ENCODE assay signal across 9 cellular contexts in genomic region chr2:227817940-227818568, GRCh38. TPM values are rescaled to one million over a fixed set of nuclear protein-coding genes. Genes with fewer than 3 reads are reported as not detected.
DNase-seq lines count a peak whose midpoint lies in the region; ATAC-seq and TF ChIP-seq lines count a peak whose summit lies in the region.
"Had no signal": no experiment of that assay in that cellular context is flagged by ENCODE, and none has a peak within 500 bp of the region (broad histone marks: within the 10 kb centered on the region; RNA-seq: fewer than 3 reads in every experiment).

No MANE protein-coding gene starts in this region.

- peak; percentile 94 for DNase-seq in Calu3
- DNase-seq in UCSD-AML1 (lab: John Stamatoyannopoulos, UW; ENCODE audit: unreplicated experiment): peak; percentile 22
- DNase-seq in brain pericyte (ENCODE audit: low read depth, low spot score): peak; percentile 89
- peak; percentile 100 for DNase-seq in kidney epithelial cell (ENCODE audit: low read depth)
- DNase-seq in stimulated activated CD4-positive, alpha-beta T cell treated with anti-CD3 and anti-CD28 coated beads, Interleukin-2, amount 100 ng/mL, for 48 hours: peak; percentile 74
- DNase-seq in nephron progenitor cell: no peak
- DNase-seq in NCI-H2196 treated with DMSO at 0.1 percent for 48 hours (lab: John Stamatoyannopoulos, UW; ENCODE audit: unreplicated experiment): no peak

- peaks cover 61% of the 10 kb centered on the region for H3K4me1 Mint-ChIP-seq in Calu3 (ENCODE audit: low read depth, unreplicated experiment)
- no peaks in the 10 kb centered on the region for H3K4me1 Mint-ChIP-seq in nephron progenitor cell

- ATAC-seq in HG03565 (IDR thresholded peaks at IDR 0.05; ENCODE audit: unreplicated experiment): peak; percentile 55

- no peaks in the 10 kb centered on the region for H3K36me3 ChIP-seq in kidney epithelial cell (ENCODE audit: control insufficient read depth, insufficient read depth, low read length)

- H3K36me3 Mint-ChIP-seq in Calu3 (ENCODE audit: insufficient read depth, unreplicated experiment) (peaks cover 73% of the 10 kb centered on the region), nephron progenitor cell (ENCODE audit: low read depth) (no peaks in the 10 kb centered on the region)

- peak overlapping the region; percentile 98 for H3K27ac Mint-ChIP-seq in Calu3 (ENCODE audit: unreplicated experiment)
- no peak overlapping the region for H3K27ac Mint-ChIP-seq in nephron progenitor cell

- CTCF ChIA-PET in Calu3 (lab: Charles Lee): interaction anchor here (1.0 to 1.9 kb wide), 7 partner anchors 22 to 56 kb away, joined by 3 to 21 read pairs (median 7); no protein-coding TSS in a partner anchor

- TF ChIP-seq CTCF in Calu3 (IDR thresholded peaks at IDR 0.05; ENCODE audit: unreplicated experiment) (no peak), kidney epithelial cell (IDR thresholded peaks at IDR 0.05; ENCODE audit: insufficient read depth, low read length, poor library complexity, severe bottlenecking) (no peak), nephron progenitor cell (IDR thresholded peaks at IDR 0.05) (no peak)

- peaks cover 5% of the 10 kb centered on the region for H3K9me3 Mint-ChIP-seq in Calu3 (ENCODE audit: low read depth, unreplicated experiment)
- no peaks in the 10 kb centered on the region for H3K9me3 Mint-ChIP-seq in nephron progenitor cell

- H3K4me3 ChIP-seq in kidney epithelial cell (ENCODE audit: low read depth, low read length): no peak overlapping the region
- H3K4me3 ChIP-seq: skin epidermis had no signal

- H3K27me3 ChIP-seq in kidney epithelial cell (ENCODE audit: control insufficient read depth, insufficient read depth, low read length): no peaks in the 10 kb centered on the region

- intact Hi-C loops in Calu3 (cut with micrococcal nuclease; ENCODE audit: unreplicated experiment): loop anchor here (1.0 to 5.0 kb wide), 6 partner anchors 22 to 101 kb away; partner anchors contain the start of genes DAW1 and SLC19A3

- no TSS peak for BruUV-seq in Calu3 (replicated peaks; lab: Mats Ljungman, UMichigan)

- H3K4me3 Mint-ChIP-seq in Calu3 (ENCODE audit: low read depth, unreplicated experiment): peak overlapping the region; percentile 72
- no peak overlapping the region for H3K4me3 Mint-ChIP-seq in nephron progenitor cell

- H3K27me3 Mint-ChIP-seq in Calu3 (ENCODE audit: unreplicated experiment): peaks cover 9% of the 10 kb centered on the region
- H3K27me3 Mint-ChIP-seq in nephron progenitor cell (ENCODE audit: low read depth, poor library complexity): peaks cover 5% of the 10 kb centered on the region

RNA-seq across cellular contexts. Expression of gene CCL20, which starts 4.4 kb away (rescaled TPM):
- total RNA-seq in Calu3 (2022) (25.4 and 39.9 TPM in 2 replicates), kidney epithelial cell (0.68 and 1.0 TPM in 2 replicates)

RNA-seq across cellular contexts. Expression of gene DAW1, which starts 53.4 kb away (rescaled TPM):
- total RNA-seq in Calu3 (2022): 2.4 and 3.2 TPM in 2 replicates
- not detected in 2 replicates for total RNA-seq in kidney epithelial cell

Comparison
In these comparisons a context has a peak if more than half of its experiments do, and no peak if none do; other contexts are left out.
1. DNase-seq: peak in Calu3 (single experiment), UCSD-AML1 (single experiment), brain pericyte (single experiment), kidney epithelial cell (single experiment) and stimulated activated CD4-positive, alpha-beta T cell treated with anti-CD3 and anti-CD28 coated beads, Interleukin-2, amount 100 ng/mL, for 48 hours (2 of 2); none in nephron progenitor cell (single experiment) and NCI-H2196 treated with DMSO at 0.1 percent for 48 hours (single experiment).
2. RNA of gene CCL20, which starts 4.4 kb away (total RNA-seq): 25.4 to 39.9 TPM in Calu3; 0.68 to 1.0 TPM in kidney epithelial cell; every median in the first group is over 10 times any median in the second.